27 cellular contexts compared by ENCODE assay signal in the genomic region with DNA sequence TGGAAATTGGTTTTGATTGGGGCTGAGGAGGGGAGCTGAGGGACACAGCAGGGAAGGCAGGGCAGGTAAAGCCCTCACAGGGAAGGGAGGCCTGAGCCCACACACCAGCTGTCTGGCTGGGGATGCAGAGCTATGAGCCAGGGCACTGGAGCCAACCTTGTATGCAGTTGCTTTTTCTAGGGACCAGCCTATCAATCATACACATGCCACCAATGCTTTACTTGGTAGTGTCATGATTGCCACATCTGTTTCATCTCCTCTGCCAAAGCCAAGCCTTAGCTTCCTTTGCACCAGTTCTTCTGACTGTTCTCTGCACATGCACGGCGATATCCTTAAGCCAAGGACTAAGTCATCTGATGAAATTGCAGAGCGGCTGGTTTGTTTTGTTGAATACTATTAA.
"Had no signal": no experiment of that assay in that cellular context is flagged by ENCODE, and none has a peak within 500 bp of the region (broad histone marks: within the 10 kb centered on the region; RNA-seq: fewer than 3 reads in every experiment).

No MANE protein-coding gene starts in this region.

- DNase-seq: dermis blood vessel endothelial cell; effector memory CD8-positive, alpha-beta T cell; foreskin keratinocyte; glutamatergic neuron; heart right ventricle; hippocampal formation; left cardiac atrium; left lung; mesenchymal stem cell; mucosa of descending colon; naive thymus-derived CD8-positive, alpha-beta T cell; nephron progenitor cell; occipital lobe; pancreas; right lobe of liver; stimulated activated CD4-positive, alpha-beta T cell treated with anti-CD3 and anti-CD28 coated beads, Interleukin-12 subunit alpha, Interleukin-12 subunit beta, amount 100 ng/mL, for 4 hours; stimulated activated CD4-positive, alpha-beta T cell treated with anti-CD3 and anti-CD28 coated beads, Interleukin-1b, Interleukin-23, amount 100 ng/mL, for 48 hours; stimulated activated CD4-positive, alpha-beta T cell treated with anti-CD3 and anti-CD28 coated beads, Interleukin-4, amount 100 ng/mL, for 1 hour; stimulated activated CD8-positive, alpha-beta memory T cell treated with anti-CD3 and anti-CD28 coated beads, Interleukin-4, amount 100 ng/mL, for 48 hours; stimulated activated naive CD4-positive, alpha-beta T cell treated with Interleukin-2 at 50 U/mL for 16 hours; substantia nigra; testis; tibial artery; upper lobe of left lung; uterus had no signal

- H3K27ac ChIP-seq: coronary artery, foreskin keratinocyte, heart right ventricle, left lung, pancreas, right lobe of liver, testis, tibial artery, upper lobe of left lung, uterus had no signal

- ATAC-seq: effector memory CD8-positive, alpha-beta T cell; foreskin keratinocyte; heart right ventricle; left cardiac atrium; left lung; mucosa of descending colon; naive thymus-derived CD8-positive, alpha-beta T cell; pancreas; right lobe of liver had no signal

- H3K4me3 ChIP-seq: coronary artery, heart right ventricle, left lung, mucosa of descending colon, pancreas, right lobe of liver, smooth muscle cell, testis, tibial artery, upper lobe of left lung, uterus had no signal

- H3K36me3 ChIP-seq: heart right ventricle, left lung, pancreas, right lobe of liver, tibial artery, upper lobe of left lung, uterus had no signal

- H3K27me3 ChIP-seq: foreskin keratinocyte, pancreas, right lobe of liver, testis, upper lobe of left lung, uterus had no signal

- H3K4me1 ChIP-seq: foreskin keratinocyte, heart right ventricle, left lung, pancreas, right lobe of liver, testis, tibial artery, uterus had no signal

- H3K9me3 ChIP-seq: heart right ventricle, left lung, mucosa of descending colon, pancreas, right lobe of liver, testis, tibial artery, upper lobe of left lung, uterus had no signal

- H3K4me2 ChIP-seq: smooth muscle cell had no signal
